Comparison of ENCODE assay signal across 1 cellular context in the genomic region with DNA sequence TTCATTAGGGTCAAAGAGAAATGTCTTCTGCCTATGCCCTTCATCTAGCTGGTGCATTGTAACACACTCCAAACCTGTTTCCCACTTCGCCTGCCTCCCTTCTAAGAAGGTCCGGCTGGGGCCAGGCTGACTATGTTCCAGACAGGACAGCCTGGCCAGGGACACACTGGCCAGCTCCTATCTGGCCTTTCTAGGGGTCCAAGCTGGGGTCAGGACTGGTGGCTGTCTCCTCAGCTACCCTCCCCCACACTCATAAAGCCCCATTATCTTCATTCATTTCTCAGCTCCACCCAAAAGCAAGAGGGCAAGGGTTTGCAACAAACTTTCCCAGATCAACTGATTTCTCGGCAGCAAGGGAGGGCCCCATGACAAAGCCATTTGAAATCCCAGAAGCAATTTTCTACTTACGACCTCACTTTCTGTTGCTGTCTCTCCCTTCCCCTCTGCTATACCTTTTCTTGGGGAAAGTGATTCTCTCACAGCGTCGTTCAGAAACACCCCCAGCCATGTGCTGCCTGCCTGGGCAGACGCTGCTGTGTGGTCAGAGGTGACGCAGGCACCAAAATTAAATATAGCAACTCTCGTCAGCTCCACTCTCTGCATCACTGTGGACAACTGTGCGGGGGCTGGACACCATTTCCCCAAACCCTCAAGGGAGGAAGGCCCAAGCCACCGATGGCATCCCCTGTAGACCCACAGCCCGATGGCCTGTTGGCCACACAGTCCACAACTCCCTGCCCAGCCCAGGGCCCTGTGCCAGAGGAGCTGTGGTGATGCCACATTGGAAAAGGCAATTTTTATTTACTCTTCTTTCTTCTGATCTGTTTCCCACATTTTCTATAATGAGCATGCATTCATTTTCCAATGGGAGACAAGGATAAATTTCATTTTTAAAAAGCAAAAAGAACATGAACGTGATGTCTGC.
A peak's percentile ranks its signal among the peaks of the same experiment; 100 is the strongest.
TF ChIP-seq lines count a peak whose summit lies in the region.

No MANE protein-coding gene starts in this region.

TF ChIP-seq in K562, 482 proteins besides CTCF, POLR2A, EP300 and RAD21 (continued from another document):
- TF ChIP-seq, protein P1, sequence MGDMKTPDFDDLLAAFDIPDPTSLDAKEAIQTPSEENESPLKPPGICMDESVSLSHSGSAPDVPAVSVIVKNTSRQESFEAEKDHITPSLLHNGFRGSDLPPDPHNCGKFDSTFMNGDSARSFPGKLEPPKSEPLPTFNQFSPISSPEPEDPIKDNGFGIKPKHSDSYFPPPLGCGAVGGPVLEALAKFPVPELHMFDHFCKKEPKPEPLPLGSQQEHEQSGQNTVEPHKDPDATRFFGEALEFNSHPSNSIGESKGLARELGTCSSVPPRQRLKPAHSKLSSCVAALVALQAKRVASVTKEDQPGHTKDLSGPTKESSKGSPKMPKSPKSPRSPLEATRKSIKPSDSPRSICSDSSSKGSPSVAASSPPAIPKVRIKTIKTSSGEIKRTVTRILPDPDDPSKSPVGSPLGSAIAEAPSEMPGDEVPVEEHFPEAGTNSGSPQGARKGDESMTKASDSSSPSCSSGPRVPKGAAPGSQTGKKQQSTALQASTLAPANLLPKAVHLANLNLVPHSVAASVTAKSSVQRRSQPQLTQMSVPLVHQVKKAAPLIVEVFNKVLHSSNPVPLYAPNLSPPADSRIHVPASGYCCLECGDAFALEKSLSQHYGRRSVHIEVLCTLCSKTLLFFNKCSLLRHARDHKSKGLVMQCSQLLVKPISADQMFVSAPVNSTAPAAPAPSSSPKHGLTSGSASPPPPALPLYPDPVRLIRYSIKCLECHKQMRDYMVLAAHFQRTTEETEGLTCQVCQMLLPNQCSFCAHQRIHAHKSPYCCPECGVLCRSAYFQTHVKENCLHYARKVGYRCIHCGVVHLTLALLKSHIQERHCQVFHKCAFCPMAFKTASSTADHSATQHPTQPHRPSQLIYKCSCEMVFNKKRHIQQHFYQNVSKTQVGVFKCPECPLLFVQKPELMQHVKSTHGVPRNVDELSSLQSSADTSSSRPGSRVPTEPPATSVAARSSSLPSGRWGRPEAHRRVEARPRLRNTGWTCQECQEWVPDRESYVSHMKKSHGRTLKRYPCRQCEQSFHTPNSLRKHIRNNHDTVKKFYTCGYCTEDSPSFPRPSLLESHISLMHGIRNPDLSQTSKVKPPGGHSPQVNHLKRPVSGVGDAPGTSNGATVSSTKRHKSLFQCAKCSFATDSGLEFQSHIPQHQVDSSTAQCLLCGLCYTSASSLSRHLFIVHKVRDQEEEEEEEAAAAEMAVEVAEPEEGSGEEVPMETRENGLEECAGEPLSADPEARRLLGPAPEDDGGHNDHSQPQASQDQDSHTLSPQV (IDR thresholded peaks at IDR 0.05) = peak; percentile 96
- no peak for TF ChIP-seq RBM17 (IDR thresholded peaks at IDR 0.05; ENCODE audit: borderline replicate concordance, low read depth, low read length)
- no peak for TF ChIP-seq ZNF184 (CRISPR knock-in tag; IDR thresholded peaks at IDR 0.05)
- no peak for TF ChIP-seq RNF2 (IDR thresholded peaks at IDR 0.05)
- TF ChIP-seq ZNF165 (CRISPR knock-in tag; IDR thresholded peaks at IDR 0.05; ENCODE audit: borderline replicate concordance) = peak; percentile 85; the same call in 1 of the 2 replicates
- TF ChIP-seq ZNF146 (CRISPR knock-in tag; IDR thresholded peaks at IDR 0.05; ENCODE audit: unreplicated experiment) = no peak
- no peak for TF ChIP-seq CCNT2 (IDR thresholded peaks at IDR 0.05; ENCODE audit: borderline replicate concordance, extremely low read depth, insufficient read length, low read depth, low read length)
- TF ChIP-seq PHB2 (IDR thresholded peaks at IDR 0.05; ENCODE audit: low read depth) = no peak
- TF ChIP-seq ZNF830 (CRISPR knock-in tag; IDR thresholded peaks at IDR 0.05) = 0 out of 2 replicates have a peak, but pooled peaks have one; percentile 49
- TF ChIP-seq THRB (CRISPR knock-in tag; conservative IDR thresholded peaks at IDR 0.05) = 0 out of 2 replicates have a peak, but pooled peaks have one; percentile 16
- peak; percentile 49; the same call in 1 of the 2 replicates for TF ChIP-seq JUN (IDR thresholded peaks at IDR 0.05; ENCODE audit: borderline replicate concordance, low read depth, low read length)
- TF ChIP-seq JUN (CRISPR knock-in tag; IDR thresholded peaks at IDR 0.05; ENCODE audit: borderline replicate concordance) = no peak
TF ChIP-seq in K562: peak in this region for 106.
